In genomic region chr1:208149213-208149612, GRCh38 we compare ENCODE assay signal across 20 cellular contexts.
A peak's percentile ranks its signal among the peaks of the same experiment; 100 is the strongest.
DNase-seq lines count a peak whose midpoint lies in the region; ATAC-seq, FAIRE-seq and TF ChIP-seq lines count a peak whose summit lies in the region.
"Had no signal": no experiment of that assay in that cellular context is flagged by ENCODE, and none has a peak within 500 bp of the region (broad histone marks: within the 10 kb centered on the region; RNA-seq: fewer than 3 reads in every experiment).

No MANE protein-coding gene starts in this region.

- ATAC-seq in GM12878 (no peak), sciatic nerve (peak; percentile 10), upper lobe of right lung (no peak), HG03521 (IDR thresholded peaks at IDR 0.05; ENCODE audit: unreplicated experiment) (no peak)

- H3K36me3 ChIP-seq in HEK293 (ENCODE audit: control insufficient read depth in 2 of 2, insufficient read depth in 1 of 2, low read length in 2 of 2) (no peaks in the 10 kb centered on the region), GM12878 (ENCODE audit: control insufficient read depth in 2 of 2, insufficient read depth in 2 of 2, low read length in 1 of 2) (no peaks in the 10 kb centered on the region), hepatocyte (replicated peaks; ENCODE audit: insufficient read depth, low read depth) (no peaks in the 10 kb centered on the region), upper lobe of right lung (no peaks in the 10 kb centered on the region)

- POLR2A ChIA-PET in HEK293 (lab: Yijun Ruan, JAX) (no interaction called here), GM12878 (lab: Charles Lee) (no interaction called here)

- CTCF ChIA-PET in HEK293 (lab: Yijun Ruan, JAX), result interaction anchor here (0.7 to 2.7 kb wide), 6 partner anchors 10 to 96 kb away, joined by 3 to 22 read pairs (median 4); no protein-coding TSS in a partner anchor
- CTCF ChIA-PET in GM12878 (lab: Yijun Ruan, JAX), result interaction anchor here (1.4 to 3.9 kb wide), 2 partner anchors 17 to 88 kb away, joined by 3 to 20 read pairs; no protein-coding TSS in a partner anchor

- no peak overlapping the region for H3K9ac ChIP-seq in GM12878 (ENCODE audit: control insufficient read depth, insufficient read depth, low read length)

- no peak for TF ChIP-seq EP300 in GM12878 (IDR thresholded peaks at IDR 0.05; ENCODE audit: borderline replicate concordance in 1 of 2, control insufficient read depth in 1 of 2, low read depth in 2 of 2, low read length in 2 of 2)

- no peak for TF ChIP-seq POLR2A in GM12878 (IDR thresholded peaks at IDR 0.05; ENCODE audit: low read depth, low read length)

- H4K20me1 ChIP-seq in GM12878 (ENCODE audit: control insufficient read depth, insufficient read depth), result no peaks in the 10 kb centered on the region
- H4K20me1 ChIP-seq in hepatocyte (ENCODE audit: insufficient read depth, poor library complexity, severe bottlenecking), result no peaks in the 10 kb centered on the region

- H3K9me3 ChIP-seq in HEK293 (ENCODE audit: control insufficient read depth, insufficient read depth, low read depth, low read length) (no peaks in the 10 kb centered on the region), GM12878 (replicated peaks; ENCODE audit: control insufficient read depth, insufficient read depth, low read length) (no peaks in the 10 kb centered on the region), hepatocyte (ENCODE audit: low read depth) (no peaks in the 10 kb centered on the region), upper lobe of right lung (no peaks in the 10 kb centered on the region)
- H3K9me3 ChIP-seq: A549 had no signal

- RAD21 ChIA-PET in GM12878 (lab: Charles Lee; ENCODE audit: unreplicated experiment), result no interaction called here

- H2AFZ ChIP-seq in GM12878 (ENCODE audit: control insufficient read depth, low read depth, low read length), result no peak overlapping the region
- H2AFZ ChIP-seq in hepatocyte, result no peak overlapping the region
- H2AFZ ChIP-seq: PC-9 had no signal

- no TSS peak for BruUV-seq in GM12878 (replicated peaks; lab: Mats Ljungman, UMichigan)

- H3K4me2 ChIP-seq in GM12878 (ENCODE audit: control insufficient read depth, insufficient read depth) (no peak overlapping the region), hepatocyte (no peak overlapping the region)
- H3K4me2 ChIP-seq: PC-9 had no signal

- H3K27ac ChIP-seq in HEK293 (ENCODE audit: extremely low read depth, low read depth, low read length), result no peak overlapping the region
- H3K27ac ChIP-seq in GM12878 (ENCODE audit: control insufficient read depth, insufficient read depth), result no peak overlapping the region
- H3K27ac ChIP-seq in hepatocyte, result peak overlapping the region; percentile 15
- no peak overlapping the region for H3K27ac ChIP-seq in upper lobe of right lung
- H3K27ac ChIP-seq: A549, PC-9 had no signal

- DNase-seq in GM12878 (ENCODE audit: low read depth, low spot score) (no peak), hepatocyte (ENCODE audit: low spot score) (no peak), sciatic nerve (ENCODE audit: low spot score) (no peak), NCI-H69 (lab: John Stamatoyannopoulos, UW) (no peak), upper lobe of right lung (no peak), T-helper 2 cell (no peak)
- DNase-seq: EL, GF-D8, GOT3, KG1, NCI-H1092, NCI-H1436 treated with DMSO at 0.1 percent for 48 hours, NCI-H1930, NCI-H748 treated with DMSO at 0.1 percent for 48 hours, PC-9, RPMI8226, SHP77 had no signal

- TF ChIP-seq RAD21 in GM12878 (IDR thresholded peaks at IDR 0.05; ENCODE audit: insufficient read depth, low read depth, low read length), result no peak

- H3K4me1 ChIP-seq in HEK293 (ENCODE audit: control insufficient read depth, insufficient read depth, low read length), result peaks cover 3% of the 10 kb centered on the region; the same call in 1 of the 2 replicates
- H3K4me1 ChIP-seq in GM12878 (ENCODE audit: control insufficient read depth, insufficient read depth, low read length), result no peaks in the 10 kb centered on the region
- peaks cover 26% of the 10 kb centered on the region for H3K4me1 ChIP-seq in hepatocyte (ENCODE audit: insufficient read depth)
- H3K4me1 ChIP-seq in upper lobe of right lung, result peaks cover 30% of the 10 kb centered on the region

- in situ Hi-C loops in GM12878 (cut with MboI), result no loop called here

- no peaks in the 10 kb centered on the region; a peak in 2 of 4 replicates for H3K27me3 ChIP-seq in GM12878 (replicated peaks in 1 of 2; ENCODE audit: control insufficient read depth in 2 of 2, insufficient read depth in 2 of 2, low read length in 1 of 2)
- no peaks in the 10 kb centered on the region for H3K27me3 ChIP-seq in hepatocyte
- no peaks in the 10 kb centered on the region for H3K27me3 ChIP-seq in upper lobe of right lung

- TF ChIP-seq CTCF in HEK293 (tag by site-specific recombination; IDR thresholded peaks at IDR 0.05), result no peak
- no peak for TF ChIP-seq CTCF in GM12878 (IDR thresholded peaks at IDR 0.05 in 2 of 3, conservative IDR thresholded peaks at IDR 0.05 in 1 of 3; ENCODE audit: control insufficient read depth in 2 of 3, extremely low read depth in 1 of 3, insufficient read depth in 1 of 3, low read depth in 3 of 3, low read length in 3 of 3)
- no peak for TF ChIP-seq CTCF in hepatocyte (IDR thresholded peaks at IDR 0.05; ENCODE audit: poor library complexity)
- TF ChIP-seq CTCF in upper lobe of right lung (IDR thresholded peaks at IDR 0.05), result no peak

- no peaks in the 10 kb centered on the region for H3K9me2 ChIP-seq in hepatocyte (replicated peaks; ENCODE audit: insufficient read depth)

- no peak for FAIRE-seq in GM12878 (lab: Jason Lieb, UNC)
- FAIRE-seq: A549 had no signal

- SMC1A ChIA-PET in GM12878 (lab: Charles Lee; ENCODE audit: uncharacterized antibody, unreplicated experiment), result interaction anchor here (1.1 kb wide), 1 partner anchor 10 kb away, joined by 3 read pairs; no protein-coding TSS in a partner anchor

- H3K4me3 ChIP-seq in HEK293 (ENCODE audit: low read depth, low read length) (no peak overlapping the region), GM12878 (no peak overlapping the region), hepatocyte (no peak overlapping the region), upper lobe of right lung (no peak overlapping the region)
- H3K4me3 ChIP-seq: A549, PC-9 had no signal

- H3K79me2 ChIP-seq in GM12878 (ENCODE audit: control insufficient read depth, insufficient read depth, low read length) (no peaks in the 10 kb centered on the region), hepatocyte (peaks cover 2% of the 10 kb centered on the region)

- intact Hi-C loops in GM12878 (cut with micrococcal nuclease; ENCODE audit: unreplicated experiment), result no loop called here
- intact Hi-C loops in sciatic nerve (cut with DNase I), result no loop called here
- intact Hi-C loops in upper lobe of right lung (cut with DNase I), result no loop called here

TF ChIP-seq in HEK293, 187 proteins besides CTCF, POLR2A, EP300 and RAD21 (continues in another document):
- TF ChIP-seq ZNF707 (tag by site-specific recombination; IDR thresholded peaks at IDR 0.05) (0 out of 2 replicates have a peak, but pooled peaks have one; percentile 13), ZNF571 (tag by site-specific recombination; IDR thresholded peaks at IDR 0.05) (no peak), ZNF266 (tag by site-specific recombination; IDR thresholded peaks at IDR 0.05; ENCODE audit: low read depth) (no peak), KLF8 (tag by site-specific recombination; IDR thresholded peaks at IDR 0.05) (no peak), ZNF2 (tag by site-specific recombination; IDR thresholded peaks at IDR 0.05) (0 out of 2 replicates have a peak, but pooled peaks have one; percentile 31), ZSCAN5A (tag by site-specific recombination; IDR thresholded peaks at IDR 0.05) (no peak)

TF ChIP-seq in GM12878, 131 proteins besides CTCF, POLR2A, EP300 and RAD21 (continues in another document):
- TF ChIP-seq IRF4 (IDR thresholded peaks at IDR 0.05; ENCODE audit: low read depth, low read length) (no peak), HDGF (IDR thresholded peaks at IDR 0.05) (peak; percentile 57; the same call in 1 of the 2 replicates), CHD1 (IDR thresholded peaks at IDR 0.05; ENCODE audit: low read depth, low read length) (no peak), NR2F1 (conservative IDR thresholded peaks at IDR 0.05) (no peak), CUX1 (IDR thresholded peaks at IDR 0.05; ENCODE audit: insufficient replicate concordance, low read depth, low read length) (no peak), HCFC1 (IDR thresholded peaks at IDR 0.05; ENCODE audit: low read length) (no peak), SIN3A (IDR thresholded peaks at IDR 0.05; ENCODE audit: low read depth, low read length) (no peak), NR2C2 (IDR thresholded peaks at IDR 0.05; ENCODE audit: borderline replicate concordance, control insufficient read depth, insufficient read length, low read depth) (no peak)
